17 cellular contexts compared by ENCODE assay signal in the genomic region with DNA sequence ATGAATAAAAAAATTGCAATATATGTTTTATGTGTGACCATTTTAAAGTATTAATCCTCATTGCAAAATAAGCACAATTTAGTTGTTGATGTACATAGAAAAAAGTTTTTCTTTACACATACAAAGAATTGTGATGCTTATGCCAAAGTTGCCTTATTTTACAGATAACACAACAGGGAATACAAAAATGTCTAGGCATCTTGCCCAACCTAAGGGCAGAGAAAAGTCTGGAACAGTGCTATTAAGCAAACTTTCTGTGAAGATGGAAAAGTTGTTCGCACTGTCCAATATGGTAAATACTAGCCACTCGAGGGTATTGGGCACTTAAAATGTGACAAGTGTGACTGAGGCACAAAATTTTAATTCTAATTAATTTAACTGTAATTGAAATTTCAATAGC.
"Had no signal": no experiment of that assay in that cellular context is flagged by ENCODE, and none has a peak within 500 bp of the region (broad histone marks: within the 10 kb centered on the region; RNA-seq: fewer than 3 reads in every experiment).

No MANE protein-coding gene starts in this region.

- ATAC-seq: gastrocnemius medialis; left lobe of liver; naive thymus-derived CD4-positive, alpha-beta T cell had no signal

- H3K4me3 ChIP-seq: coronary artery, gastrocnemius medialis, ovary, right atrium auricular region, smooth muscle cell, suprapubic skin, tibial artery, upper lobe of left lung, uterus had no signal

- H3K4me2 ChIP-seq: smooth muscle cell had no signal

- H3K9me3 ChIP-seq: gastrocnemius medialis, ovary, right atrium auricular region, suprapubic skin, tibial artery, upper lobe of left lung, uterus had no signal

- DNase-seq: effector CD4-positive, alpha-beta T cell; endodermal cell; gastrocnemius medialis; islet precursor cell; mammary epithelial cell; naive thymus-derived CD4-positive, alpha-beta T cell; ovary; stimulated activated CD4-positive, alpha-beta T cell treated with anti-CD3 and anti-CD28 coated beads, Interleukin-2, amount 100 ng/mL, for 48 hours; stimulated activated naive CD4-positive, alpha-beta T cell treated with Interleukin-2 at 50 U/mL for 16 hours; tibial artery; upper lobe of left lung; uterus had no signal

- H3K9me3 Mint-ChIP-seq: endodermal cell had no signal

- H3K36me3 Mint-ChIP-seq: naive thymus-derived CD4-positive, alpha-beta T cell had no signal

- H3K4me1 ChIP-seq: suprapubic skin, upper lobe of left lung, uterus had no signal

- H3K4me1 Mint-ChIP-seq: endodermal cell; naive thymus-derived CD4-positive, alpha-beta T cell had no signal

- H3K36me3 ChIP-seq: ovary, right atrium auricular region, suprapubic skin, tibial artery, upper lobe of left lung, uterus had no signal

- H3K27ac ChIP-seq: coronary artery, gastrocnemius medialis, ovary, right atrium auricular region, suprapubic skin, tibial artery, upper lobe of left lung, uterus had no signal

- H3K27me3 ChIP-seq: gastrocnemius medialis, ovary, right atrium auricular region, suprapubic skin, tibial artery, upper lobe of left lung, uterus had no signal

- H3K27ac Mint-ChIP-seq: endodermal cell; naive thymus-derived CD4-positive, alpha-beta T cell had no signal

- H3K27me3 Mint-ChIP-seq: naive thymus-derived CD4-positive, alpha-beta T cell had no signal

- H3K4me3 Mint-ChIP-seq: endodermal cell; naive thymus-derived CD4-positive, alpha-beta T cell had no signal
